In the genomic region with DNA sequence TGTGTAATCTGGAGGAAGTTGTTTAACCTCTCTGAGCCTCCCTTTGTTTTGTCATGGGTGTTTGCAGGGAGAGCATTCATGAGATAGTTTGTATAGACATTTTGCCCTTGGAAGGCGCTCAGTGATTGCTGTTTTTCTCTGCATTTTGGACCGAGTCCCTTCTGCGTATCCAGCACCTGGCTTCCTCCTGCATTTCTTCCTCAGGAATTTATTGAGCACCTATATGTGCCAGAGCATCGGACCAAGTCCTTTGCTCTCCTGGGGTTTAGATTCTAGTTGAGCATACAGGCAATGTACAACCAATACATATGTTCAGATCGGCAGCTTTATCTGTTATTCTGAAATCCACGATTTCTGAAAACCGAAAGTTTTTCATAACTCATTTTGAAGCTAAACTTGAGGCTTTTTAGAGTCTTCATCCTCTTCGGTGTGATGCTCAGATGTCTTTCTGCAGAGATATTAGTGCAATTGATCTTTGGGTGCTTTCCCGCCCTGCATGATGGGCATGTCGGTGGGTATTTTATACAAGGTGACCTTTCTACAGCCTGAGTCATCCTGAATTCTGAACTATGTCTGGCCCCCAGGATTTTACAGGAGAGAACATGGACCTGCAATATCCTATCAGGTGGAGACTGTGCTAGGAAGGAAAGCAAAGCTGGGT, we compare ENCODE assay signal across 1 cellular context.
TF ChIP-seq lines count a peak whose summit lies in the region.

No MANE protein-coding gene starts in this region.

TF ChIP-seq in WTC11, 78 proteins besides CTCF, POLR2A, EP300 and RAD21:
- TF ChIP-seq TCF7 (CRISPR knock-in tag; IDR thresholded peaks at IDR 0.05; ENCODE audit: low read depth) (no peak), TEAD1 (CRISPR knock-in tag; IDR thresholded peaks at IDR 0.05) (no peak), NR1H2 (CRISPR knock-in tag; IDR thresholded peaks at IDR 0.05) (no peak), ZNF671 (CRISPR knock-in tag; IDR thresholded peaks at IDR 0.05) (no peak), ELF4 (CRISPR knock-in tag; IDR thresholded peaks at IDR 0.05; ENCODE audit: low read depth) (no peak), ZNF396 (CRISPR knock-in tag; IDR thresholded peaks at IDR 0.05; ENCODE audit: borderline replicate concordance) (no peak), OVOL2 (CRISPR knock-in tag; IDR thresholded peaks at IDR 0.05; ENCODE audit: borderline replicate concordance) (no peak), HMGA2 (CRISPR knock-in tag; IDR thresholded peaks at IDR 0.05) (no peak), NFE2L1 (CRISPR knock-in tag; IDR thresholded peaks at IDR 0.05) (no peak), ZNF121 (CRISPR knock-in tag; IDR thresholded peaks at IDR 0.05) (no peak), ATF1 (CRISPR knock-in tag; IDR thresholded peaks at IDR 0.05) (no peak), PREB (CRISPR knock-in tag; IDR thresholded peaks at IDR 0.05; ENCODE audit: borderline replicate concordance) (no peak), GABPB1 (CRISPR knock-in tag; IDR thresholded peaks at IDR 0.05) (no peak), E2F4 (CRISPR knock-in tag; IDR thresholded peaks at IDR 0.05; ENCODE audit: borderline replicate concordance, low read depth) (no peak), SMAD4 (CRISPR knock-in tag; IDR thresholded peaks at IDR 0.05) (no peak), ERG (CRISPR knock-in tag; IDR thresholded peaks at IDR 0.05) (no peak)
- TF ChIP-seq, protein P1, sequence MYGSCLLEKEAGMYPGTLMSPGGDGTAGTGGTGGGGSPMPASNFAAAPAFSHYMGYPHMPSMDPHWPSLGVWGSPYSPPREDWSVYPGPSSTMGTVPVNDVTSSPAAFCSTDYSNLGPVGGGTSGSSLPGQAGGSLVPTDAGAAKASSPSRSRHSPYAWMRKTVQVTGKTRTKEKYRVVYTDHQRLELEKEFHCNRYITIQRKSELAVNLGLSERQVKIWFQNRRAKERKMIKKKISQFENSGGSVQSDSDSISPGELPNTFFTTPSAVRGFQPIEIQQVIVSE (CRISPR knock-in tag; IDR thresholded peaks at IDR 0.05; ENCODE audit: borderline replicate concordance): no peak
- TF ChIP-seq, protein P2, sequence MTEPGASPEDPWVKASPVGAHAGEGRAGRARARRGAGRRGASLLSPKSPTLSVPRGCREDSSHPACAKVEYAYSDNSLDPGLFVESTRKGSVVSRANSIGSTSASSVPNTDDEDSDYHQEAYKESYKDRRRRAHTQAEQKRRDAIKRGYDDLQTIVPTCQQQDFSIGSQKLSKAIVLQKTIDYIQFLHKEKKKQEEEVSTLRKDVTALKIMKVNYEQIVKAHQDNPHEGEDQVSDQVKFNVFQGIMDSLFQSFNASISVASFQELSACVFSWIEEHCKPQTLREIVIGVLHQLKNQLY (CRISPR knock-in tag; IDR thresholded peaks at IDR 0.05): no peak
TF ChIP-seq in WTC11: peak in this region for 0.
